ENCODE assay signal across 24 cellular contexts in the genomic region with DNA sequence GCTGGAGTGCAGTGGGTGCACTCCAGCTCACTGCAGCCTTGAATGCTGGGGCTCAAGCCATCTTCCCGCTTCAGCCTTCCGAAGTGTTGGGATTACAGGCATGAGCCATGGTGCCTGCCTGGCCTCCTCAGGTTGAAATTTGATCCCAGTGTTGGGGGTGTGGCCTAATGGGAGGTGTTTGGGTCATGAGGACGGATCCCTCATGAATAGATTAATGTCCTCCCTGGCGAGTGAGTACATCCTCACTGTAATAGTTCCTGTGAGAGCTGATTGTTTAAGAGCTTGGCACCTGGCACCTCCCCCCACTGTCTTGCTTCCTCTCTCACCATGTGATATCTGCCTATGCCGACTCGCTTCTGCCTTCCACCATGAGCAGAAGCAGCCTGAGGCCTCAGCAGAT.
DNase-seq lines count a peak whose midpoint lies in the region; ATAC-seq and TF ChIP-seq lines count a peak whose summit lies in the region.
"Had no signal": no experiment of that assay in that cellular context is flagged by ENCODE, and none has a peak within 500 bp of the region (broad histone marks: within the 10 kb centered on the region; RNA-seq: fewer than 3 reads in every experiment).

No MANE protein-coding gene starts in this region.

- POLR2A ChIA-PET in HEK293 (lab: Yijun Ruan, JAX), result no interaction called here

- H3K27me3 ChIP-seq in WERI-Rb-1 (ENCODE audit: insufficient read depth, low read depth, severe bottlenecking) (no peaks in the 10 kb centered on the region), mesenchymal stem cell (ENCODE audit: control insufficient read depth in 1 of 2, insufficient read depth in 1 of 2, low read length in 2 of 2) (no peaks in the 10 kb centered on the region), body of pancreas (no peaks in the 10 kb centered on the region)
- H3K27me3 ChIP-seq: right lobe of liver had no signal

- H2AFZ ChIP-seq in mesenchymal stem cell (ENCODE audit: low read depth, low read length), result no peak overlapping the region

- no peak overlapping the region for H2BK120ac ChIP-seq in mesenchymal stem cell (ENCODE audit: low read depth, low read length)

- H3K27ac ChIP-seq in HEK293 (ENCODE audit: extremely low read depth, low read depth, low read length) (no peak overlapping the region), WERI-Rb-1 (peak overlapping the region; percentile 94; the same call in 1 of the 2 replicates), mesenchymal stem cell (ENCODE audit: low read length, poor library complexity, severe bottlenecking) (no peak overlapping the region), body of pancreas (no peak overlapping the region)
- H3K27ac ChIP-seq: right lobe of liver, VCaP had no signal

- H3K4me2 ChIP-seq in mesenchymal stem cell (ENCODE audit: low read length, poor library complexity, severe bottlenecking), result no peak overlapping the region

- no peak overlapping the region for H4K91ac ChIP-seq in mesenchymal stem cell (ENCODE audit: low read length)

- no peak overlapping the region for H2AK5ac ChIP-seq in mesenchymal stem cell (ENCODE audit: low read length, severe bottlenecking)

- H3K14ac ChIP-seq in mesenchymal stem cell (ENCODE audit: low read length in 2 of 2), result no peak overlapping the region

- no peaks in the 10 kb centered on the region for H3K4me1 ChIP-seq in HEK293 (ENCODE audit: control insufficient read depth, insufficient read depth, low read length)
- H3K4me1 ChIP-seq in mesenchymal stem cell (ENCODE audit: control insufficient read depth, insufficient read depth, low read depth, low read length), result peaks cover 29% of the 10 kb centered on the region
- peaks cover 15% of the 10 kb centered on the region for H3K4me1 ChIP-seq in body of pancreas

- no peak overlapping the region for H3K18ac ChIP-seq in mesenchymal stem cell (ENCODE audit: low read depth in 1 of 2, low read length in 2 of 2)

- TF ChIP-seq CTCF in HEK293 (tag by site-specific recombination; IDR thresholded peaks at IDR 0.05), result no peak
- TF ChIP-seq CTCF in WERI-Rb-1 (IDR thresholded peaks at IDR 0.05; ENCODE audit: low read depth, low read length), result no peak
- TF ChIP-seq CTCF in body of pancreas (IDR thresholded peaks at IDR 0.05), result no peak

- H2BK15ac ChIP-seq in mesenchymal stem cell (ENCODE audit: low read depth, poor library complexity, severe bottlenecking), result peak overlapping the region; percentile 49

- 96% methylated on average over 5 of the region's 6 CpGs for WGBS in mesenchymal stem cell
- WGBS in body of pancreas, 2 donors, result 86 to 91% methylated on average over 6 of the region's 6 CpGs

- no peaks in the 10 kb centered on the region for H3K36me3 ChIP-seq in HEK293 (ENCODE audit: control insufficient read depth in 2 of 2, insufficient read depth in 1 of 2, low read length in 2 of 2)
- no peaks in the 10 kb centered on the region; the same call in none of the 2 replicates for H3K36me3 ChIP-seq in WERI-Rb-1
- peaks cover 0 to 4% of the 10 kb centered on the region in 2 experiments for H3K36me3 ChIP-seq in mesenchymal stem cell (ENCODE audit: control insufficient read depth in 1 of 2, insufficient read depth in 2 of 2, low read depth in 1 of 2, low read length in 2 of 2)
- H3K36me3 ChIP-seq in body of pancreas (replicated peaks in 1 of 2; ENCODE audit: insufficient read depth in 1 of 2, low read depth in 2 of 2), result no peaks in the 10 kb centered on the region
- H3K36me3 ChIP-seq: right lobe of liver had no signal

- H3K4ac ChIP-seq in mesenchymal stem cell (ENCODE audit: low read depth in 1 of 2, low read length in 2 of 2), result no peak overlapping the region

- no peak overlapping the region for H3K9ac ChIP-seq in mesenchymal stem cell (ENCODE audit: low read length)

- H2BK5ac ChIP-seq in mesenchymal stem cell (ENCODE audit: low read depth, low read length, poor library complexity, severe bottlenecking), result no peak overlapping the region

- H3K9me3 ChIP-seq in HEK293 (ENCODE audit: control insufficient read depth, insufficient read depth, low read depth, low read length) (no peaks in the 10 kb centered on the region), WERI-Rb-1 (ENCODE audit: severe bottlenecking) (peaks cover 9% of the 10 kb centered on the region), mesenchymal stem cell (ENCODE audit: control insufficient read depth, low read length) (no peaks in the 10 kb centered on the region), body of pancreas (no peaks in the 10 kb centered on the region)
- H3K9me3 ChIP-seq: right lobe of liver had no signal

- ATAC-seq in body of pancreas, result no peak
- ATAC-seq: activated naive CD8-positive, alpha-beta T cell treated with anti-CD3 and anti-CD28 coated beads, Interleukin-2, amount 50 U/mL, for 24 hours; activated T-cell treated with anti-CD3 and anti-CD28 coated beads, Interleukin-2, amount 50 U/mL, for 4 hours; GM12878; left ventricle myocardium superior; naive thymus-derived CD4-positive, alpha-beta T cell; stimulated activated effector memory CD8-positive, alpha-beta T cell treated with anti-CD3 and anti-CD28 coated beads, Interleukin-12 subunit alpha, Interleukin-12 subunit beta, amount 100 ng/mL, for 72 hours had no signal

- in situ Hi-C loops in G401 (cut with HindIII; ENCODE audit: low sequenced_read_pairs), result no loop called here

- H2BK12ac ChIP-seq in mesenchymal stem cell (ENCODE audit: low read length in 2 of 2), result no peak overlapping the region

- H4K8ac ChIP-seq in mesenchymal stem cell (ENCODE audit: low read length), result no peak overlapping the region

- H3K23ac ChIP-seq in mesenchymal stem cell (ENCODE audit: low read length in 2 of 2), result no peak overlapping the region

- CTCF ChIA-PET in HEK293 (lab: Yijun Ruan, JAX), result interaction anchor here (1.3 to 3.3 kb wide), 4 partner anchors 27 to 114 kb away, joined by 5 to 8 read pairs (median 5); no protein-coding TSS in a partner anchor

- intact Hi-C loops in body of pancreas (cut with DNase I), result no loop called here

- DNase-seq in NCI-H226 (peak; percentile 39), WERI-Rb-1 (no peak), mesenchymal stem cell (no peak), OCI-M1 (lab: John Stamatoyannopoulos, UW) (no peak), G401 (ENCODE audit: low spot score) (no peak), body of pancreas (no peak)
- DNase-seq: activated CD4-positive, alpha-beta T cell treated with anti-CD3 and anti-CD28 coated beads, Interleukin-2, amount 50 U/mL, for 1 hour; activated naive CD8-positive, alpha-beta T cell treated with anti-CD3 and anti-CD28 coated beads, Interleukin-2, amount 50 U/mL, for 24 hours; activated T-cell treated with anti-CD3 and anti-CD28 coated beads, Interleukin-2, amount 50 U/mL, for 4 hours; GOT3; left ventricle myocardium superior; midbrain; naive thymus-derived CD4-positive, alpha-beta T cell; NCI-H1092; NCI-H2081 treated with DMSO at 0.1 percent for 48 hours; NCI-H774; Right ventricle myocardium superior; stimulated activated CD4-positive, alpha-beta T cell treated with anti-CD3 and anti-CD28 coated beads, Interleukin-12 subunit alpha, Interleukin-12 subunit beta, amount 100 ng/mL, for 4 hours; stimulated activated CD4-positive, alpha-beta T cell treated with anti-CD3 and anti-CD28 coated beads, Interleukin-4, amount 100 ng/mL, for 1 hour had no signal

- H3K4me3 ChIP-seq in HEK293 (ENCODE audit: low read depth, low read length), result no peak overlapping the region
- no peak overlapping the region for H3K4me3 ChIP-seq in WERI-Rb-1 (ENCODE audit: low read depth, low read length)
- H3K4me3 ChIP-seq in mesenchymal stem cell (ENCODE audit: insufficient read depth in 1 of 2, low read depth in 1 of 2, low read length in 2 of 2), result no peak overlapping the region
- H3K4me3 ChIP-seq in body of pancreas, result no peak overlapping the region
- H3K4me3 ChIP-seq: GM12878, right lobe of liver had no signal

- H3K79me1 ChIP-seq in mesenchymal stem cell (replicated peaks; ENCODE audit: low read length, poor library complexity, severe bottlenecking), result peaks cover 17% of the 10 kb centered on the region

- TF ChIP-seq POLR2A in body of pancreas (IDR thresholded peaks at IDR 0.05), result no peak

TF ChIP-seq in HEK293, 187 proteins besides CTCF, POLR2A, EP300 and RAD21:
- TF ChIP-seq KLF9 (tag by site-specific recombination; IDR thresholded peaks at IDR 0.05; ENCODE audit: low read depth), result 0 out of 2 replicates have a peak, but pooled peaks have one; percentile 23
- TF ChIP-seq ZBTB17 (tag by site-specific recombination; IDR thresholded peaks at IDR 0.05), result no peak
